ENCODE assay signal across 12 cellular contexts in genomic region chr11:118612378-118612777, GRCh38. TPM values are rescaled to one million over a fixed set of nuclear protein-coding genes. Genes with fewer than 3 reads are reported as not detected.
DNase-seq lines count a peak whose midpoint lies in the region; ATAC-seq and TF ChIP-seq lines count a peak whose summit lies in the region.
"Had no signal": no experiment of that assay in that cellular context is flagged by ENCODE, and none has a peak within 500 bp of the region (broad histone marks: within the 10 kb centered on the region; RNA-seq: fewer than 3 reads in every experiment).

No MANE protein-coding gene starts in this region.

- H2BK5ac ChIP-seq in trophoblast cell (ENCODE audit: low read depth, low read length, poor library complexity), result no peak overlapping the region

- no peak overlapping the region for H3K4ac ChIP-seq in trophoblast cell (ENCODE audit: low read depth, low read length)

- peaks cover 58% of the 10 kb centered on the region for H3K79me2 ChIP-seq in ACC112 (ENCODE audit: control insufficient read depth, insufficient read depth, low read length, unreplicated experiment)
- H3K79me2 ChIP-seq in trophoblast cell (ENCODE audit: control insufficient read depth, insufficient read depth, low read length, poor library complexity), result no peaks in the 10 kb centered on the region

- ATAC-seq in GM18519 (IDR thresholded peaks at IDR 0.05; ENCODE audit: low FRiP score, unreplicated experiment), result no peak

- peaks cover 8% of the 10 kb centered on the region; the same call in 1 of the 2 replicates for H3K36me3 ChIP-seq in ACC112 (ENCODE audit: insufficient read depth, low read length)
- peaks cover 43% of the 10 kb centered on the region for H3K36me3 ChIP-seq in left ventricle myocardium inferior
- no peaks in the 10 kb centered on the region for H3K36me3 ChIP-seq in trophoblast cell (ENCODE audit: control insufficient read depth in 1 of 2, insufficient read depth in 2 of 2, low read length in 2 of 2)
- H3K36me3 ChIP-seq in HAP-1 (replicated peaks), result no peaks in the 10 kb centered on the region; the same call in 1 of the 2 replicates

- in situ Hi-C loops in HAP-1 (cut with MboI; ENCODE audit: low sequenced_read_pairs), result no loop called here

- no peak overlapping the region for H3K14ac ChIP-seq in trophoblast cell (ENCODE audit: low read length)

- H3K27ac ChIP-seq in ACC112 (ENCODE audit: low read depth, low read length), result peak overlapping the region; percentile 65
- H3K27ac ChIP-seq in left ventricle myocardium inferior (replicated peaks), result peak overlapping the region; percentile 93
- H3K27ac ChIP-seq in trophoblast cell (ENCODE audit: low read depth, low read length), result no peak overlapping the region

- no peak overlapping the region for H4K12ac ChIP-seq in trophoblast cell (ENCODE audit: low read depth, low read length)

- peak overlapping the region; percentile 15 for H4K91ac ChIP-seq in trophoblast cell (ENCODE audit: low read depth, low read length)

- no CpG with 5 or more reads among the region's 7 CpGs for WGBS in trophoblast cell (ENCODE audit: extremely low coverage, insufficient coverage, insufficient read length)

- H3K9me3 ChIP-seq in left ventricle myocardium inferior (replicated peaks) (no peaks in the 10 kb centered on the region), trophoblast cell (ENCODE audit: insufficient read depth, low read depth, low read length) (peaks cover 8% of the 10 kb centered on the region), HAP-1 (no peaks in the 10 kb centered on the region)

- no peak overlapping the region for H3K4me2 ChIP-seq in trophoblast cell (ENCODE audit: low read length)

- H3K27me3 ChIP-seq in ACC112 (ENCODE audit: insufficient read depth, low read length) (no peaks in the 10 kb centered on the region), left ventricle myocardium inferior (ENCODE audit: low read depth) (no peaks in the 10 kb centered on the region), trophoblast cell (ENCODE audit: insufficient read depth, low read length) (peaks cover 30% of the 10 kb centered on the region), HAP-1 (ENCODE audit: low read depth) (no peaks in the 10 kb centered on the region)

- no peak for TF ChIP-seq CTCF in cardiac fibroblast (IDR thresholded peaks at IDR 0.05; ENCODE audit: low read depth, low read length)
- no peak for TF ChIP-seq CTCF in left ventricle myocardium inferior (IDR thresholded peaks at IDR 0.05; ENCODE audit: borderline replicate concordance)

- H2AFZ ChIP-seq in ACC112 (ENCODE audit: low read length, unreplicated experiment) (peak overlapping the region; percentile 14), trophoblast cell (ENCODE audit: insufficient read depth, low read length, poor library complexity) (no peak overlapping the region)

- H3K4me1 ChIP-seq in ACC112 (ENCODE audit: control insufficient read depth, insufficient read depth, low read length, unreplicated experiment) (peaks cover 55% of the 10 kb centered on the region), left ventricle myocardium inferior (peaks cover 96% of the 10 kb centered on the region), trophoblast cell (ENCODE audit: control insufficient read depth in 1 of 2, insufficient read depth in 2 of 2, low read length in 2 of 2) (peaks cover 35 to 54% of the 10 kb centered on the region in 2 experiments), HAP-1 (peaks cover 13% of the 10 kb centered on the region)

- DNase-seq in cardiac fibroblast (ENCODE audit: low read depth in 2 of 2) (peak; percentile 65 to 93), left ventricle myocardium inferior (peak; percentile 61), trophoblast cell (no peak), putamen (ENCODE audit: low spot score) (no peak), HAP-1 (ENCODE audit: low spot score in 2 of 2) (no peak), AML-193 (lab: John Stamatoyannopoulos, UW) (no peak)
- DNase-seq: activated CD8-positive, alpha-beta memory T cell treated with anti-CD3 and anti-CD28 coated beads, Interleukin-2, amount 50 U/mL, for 4 hours; NCI-H1694; small intestine; T1000 had no signal

- no peak overlapping the region for H2AK5ac ChIP-seq in trophoblast cell (ENCODE audit: low read length)

- H2BK12ac ChIP-seq in trophoblast cell (ENCODE audit: low read length), result peak overlapping the region; percentile 45

- H3K9ac ChIP-seq in trophoblast cell (ENCODE audit: low read length), result no peak overlapping the region

- intact Hi-C loops in left ventricle myocardium inferior (cut with micrococcal nuclease), result no loop called here

- peaks cover 12% of the 10 kb centered on the region for H3K79me1 ChIP-seq in trophoblast cell (ENCODE audit: low read length)

- H4K8ac ChIP-seq in trophoblast cell (ENCODE audit: low read depth, low read length), result no peak overlapping the region

- no peak overlapping the region for H3K23ac ChIP-seq in trophoblast cell (ENCODE audit: low read length)

- H2BK120ac ChIP-seq in trophoblast cell (ENCODE audit: insufficient read depth, low read length, poor library complexity), result no peak overlapping the region

- H3K4me3 ChIP-seq in ACC112 (ENCODE audit: low read depth, low read length) (peak overlapping the region; percentile 49), cardiac fibroblast (replicated peaks in 1 of 2; ENCODE audit: low read depth in 2 of 2, low read length in 2 of 2) (peak overlapping the region in 1 of 2 donors; percentile 26), left ventricle myocardium inferior (peak overlapping the region; percentile 79), trophoblast cell (ENCODE audit: low read depth, low read length) (no peak overlapping the region), HAP-1 (no peak overlapping the region)

- H3K18ac ChIP-seq in trophoblast cell (ENCODE audit: low read length), result no peak overlapping the region

RNA-seq across cellular contexts. Expression of gene PHLDB1, which starts 5.0 kb away (rescaled TPM):
- 102 TPM for total RNA-seq in left ventricle myocardium inferior
- polyA plus RNA-seq in trophoblast cell (2013), result 22.5 and 22.6 TPM in 2 replicates

RNA-seq across cellular contexts. Expression of gene ARCN1, which starts 40.2 kb away (rescaled TPM):
- 99.4 TPM for total RNA-seq in left ventricle myocardium inferior
- polyA plus RNA-seq in trophoblast cell (2013), result 246 and 250 TPM in 2 replicates

RNA-seq across cellular contexts. Expression of gene IFT46, which starts 46.6 kb away (rescaled TPM):
- 26.0 TPM for total RNA-seq in left ventricle myocardium inferior
- 11.9 and 13.7 TPM in 2 replicates for polyA plus RNA-seq in trophoblast cell (2013)

Comparison
In these comparisons a context has a peak if more than half of its experiments do, and no peak if none do; other contexts are left out.
1. H3K4me3 ChIP-seq: peak in ACC112 (single experiment) and left ventricle myocardium inferior (single experiment); none in trophoblast cell (single experiment) and HAP-1 (single experiment).
2. DNase-seq: peak in cardiac fibroblast (2 of 2) and left ventricle myocardium inferior (single experiment); none in trophoblast cell (0 of 2), putamen (single experiment), HAP-1 (0 of 2) and AML-193 (0 of 2).